ENCODE assay signal across 14 cellular contexts in genomic region chr3:60192297-60193114, GRCh38.
DNase-seq lines count a peak whose midpoint lies in the region; ATAC-seq, FAIRE-seq and TF ChIP-seq lines count a peak whose summit lies in the region.
"Had no signal": no experiment of that assay in that cellular context is flagged by ENCODE, and none has a peak within 500 bp of the region (broad histone marks: within the 10 kb centered on the region; RNA-seq: fewer than 3 reads in every experiment).

No MANE protein-coding gene starts in this region.

- FAIRE-seq in K562 (lab: Jason Lieb, UNC): no peak

- in situ Hi-C loops in K562 (cut with MboI): no loop called here

- H3K9me3 Mint-ChIP-seq in CD4-positive, CD25-positive, alpha-beta regulatory T cell: peaks cover 0 to 10% (median 0%) of the 10 kb centered on the region in 7 donors
- no peaks in the 10 kb centered on the region for H3K9me3 Mint-ChIP-seq in CD8-positive, alpha-beta memory T cell
- H3K9me3 Mint-ChIP-seq in naive thymus-derived CD8-positive, alpha-beta T cell: peaks cover 0 to 12% (median 0%) of the 10 kb centered on the region in 9 donors

- H3K9me3 ChIP-seq in CD4-positive, CD25-positive, alpha-beta regulatory T cell (ENCODE audit: control insufficient read depth in 2 of 2, low read length in 2 of 2): no peaks in the 10 kb centered on the region
- H3K9me3 ChIP-seq in OCI-LY3 (ENCODE audit: insufficient read depth, low read length) (no peaks in the 10 kb centered on the region), K562 (replicated peaks; ENCODE audit: control insufficient read depth, insufficient read depth, low read depth, low read length) (no peaks in the 10 kb centered on the region)
- no peaks in the 10 kb centered on the region for H3K9me3 ChIP-seq in CD8-positive, alpha-beta memory T cell (ENCODE audit: low read length)
- H3K9me3 ChIP-seq: body of pancreas had no signal

- TF ChIP-seq POLR2A in K562 (conservative IDR thresholded peaks at IDR 0.05): no peak

- no TSS peak for BruUV-seq in K562 (replicated peaks; lab: Mats Ljungman, UMichigan)

- no peaks in the 10 kb centered on the region for H3K27me3 Mint-ChIP-seq in CD4-positive, CD25-positive, alpha-beta regulatory T cell
- peaks cover 7 to 26% of the 10 kb centered on the region in 2 donors for H3K27me3 Mint-ChIP-seq in CD8-positive, alpha-beta memory T cell
- no peaks in the 10 kb centered on the region for H3K27me3 Mint-ChIP-seq in naive thymus-derived CD8-positive, alpha-beta T cell
- H3K27me3 Mint-ChIP-seq: B cell had no signal

- H3K27ac ChIP-seq in CD4-positive, CD25-positive, alpha-beta regulatory T cell (ENCODE audit: insufficient read depth, low read length, poor library complexity, severe bottlenecking): no peak overlapping the region
- H3K27ac ChIP-seq in OCI-LY3 (ENCODE audit: low read length): no peak overlapping the region
- H3K27ac ChIP-seq in K562 (ENCODE audit: extremely low read depth, low read depth, low read length): no peak overlapping the region
- no peak overlapping the region for H3K27ac ChIP-seq in CD8-positive, alpha-beta memory T cell (ENCODE audit: low read depth, low read length)
- H3K27ac ChIP-seq: body of pancreas had no signal

- ATAC-seq in CD4-positive, CD25-positive, alpha-beta regulatory T cell (ENCODE audit: low read depth in 2 of 2): peak; percentile 65 to 68
- peak; percentile 53 for ATAC-seq in GM19351 (IDR thresholded peaks at IDR 0.05; ENCODE audit: unreplicated experiment)
- no peak for ATAC-seq in K562
- ATAC-seq in HG02798 (IDR thresholded peaks at IDR 0.05; ENCODE audit: poor library complexity, unreplicated experiment): no peak
- no peak for ATAC-seq in naive thymus-derived CD8-positive, alpha-beta T cell
- ATAC-seq: body of pancreas had no signal

- H3K36me3 ChIP-seq in CD4-positive, CD25-positive, alpha-beta regulatory T cell (ENCODE audit: control insufficient read depth, insufficient read depth, low read length): no peaks in the 10 kb centered on the region
- H3K36me3 ChIP-seq in OCI-LY3 (replicated peaks; ENCODE audit: low read depth, low read length) (no peaks in the 10 kb centered on the region), K562 (ENCODE audit: control insufficient read depth, insufficient read depth, low read length) (no peaks in the 10 kb centered on the region)
- no peaks in the 10 kb centered on the region for H3K36me3 ChIP-seq in CD8-positive, alpha-beta memory T cell (ENCODE audit: insufficient read depth, low read length)

- H3K4me2 ChIP-seq in OCI-LY3 (ENCODE audit: low read length) (peak overlapping the region; percentile 59), K562 (ENCODE audit: insufficient read depth, low read length) (no peak overlapping the region)

- H4K20me1 ChIP-seq in OCI-LY3 (ENCODE audit: insufficient read depth, low read length) (no peaks in the 10 kb centered on the region), K562 (replicated peaks; ENCODE audit: control insufficient read depth, insufficient read depth, low read length) (no peaks in the 10 kb centered on the region)

- TF ChIP-seq CTCF in OCI-LY3 (IDR thresholded peaks at IDR 0.05; ENCODE audit: low read depth, low read length) (no peak), K562 (IDR thresholded peaks at IDR 0.05 in 2 of 3, conservative IDR thresholded peaks at IDR 0.05 in 1 of 3; ENCODE audit: insufficient read depth in 2 of 3, low read depth in 1 of 3, low read length in 3 of 3) (no peak)

- no peaks in the 10 kb centered on the region for H3K9me1 ChIP-seq in K562 (ENCODE audit: control insufficient read depth, insufficient read depth, low read length)

- no peak for TF ChIP-seq RAD21 in K562 (CRISPR knock-in tag; conservative IDR thresholded peaks at IDR 0.05 in 1 of 2, IDR thresholded peaks at IDR 0.05 in 1 of 2)

- H3K4me1 Mint-ChIP-seq in CD4-positive, CD25-positive, alpha-beta regulatory T cell: peaks cover 12 to 26% (median 15%) of the 10 kb centered on the region in 4 donors
- peaks cover 0 to 1% (median 0%) of the 10 kb centered on the region in 3 donors for H3K4me1 Mint-ChIP-seq in CD8-positive, alpha-beta memory T cell
- H3K4me1 Mint-ChIP-seq in naive thymus-derived CD8-positive, alpha-beta T cell: peaks cover 0 to 16% (median 6%) of the 10 kb centered on the region in 4 donors

- 48% methylated on average over 7 of the region's 7 CpGs for WGBS in K562 (ENCODE audit: insufficient coverage, low coverage, missing lambda C conversion rate)

- H3K79me2 ChIP-seq in OCI-LY3 (ENCODE audit: low read length): no peaks in the 10 kb centered on the region
- peaks cover 3% of the 10 kb centered on the region; the same call in 2 of the 3 replicates for H3K79me2 ChIP-seq in K562 (ENCODE audit: control insufficient read depth, insufficient read depth, low read length)

- no peaks in the 10 kb centered on the region for H3K27me3 ChIP-seq in CD4-positive, CD25-positive, alpha-beta regulatory T cell (ENCODE audit: control insufficient read depth, insufficient read depth, low read length)
- H3K27me3 ChIP-seq in OCI-LY3 (ENCODE audit: low read depth, low read length) (peaks cover 24% of the 10 kb centered on the region), K562 (ENCODE audit: control insufficient read depth in 2 of 2, insufficient read depth in 2 of 2, low read length in 2 of 2) (no peaks in the 10 kb centered on the region)
- H3K27me3 ChIP-seq in CD8-positive, alpha-beta memory T cell (ENCODE audit: insufficient read depth, low read length, poor library complexity, severe bottlenecking): no peaks in the 10 kb centered on the region
- H3K27me3 ChIP-seq: body of pancreas had no signal

- H3K9ac ChIP-seq in OCI-LY3 (ENCODE audit: low read length) (no peak overlapping the region), K562 (ENCODE audit: insufficient read depth in 1 of 2, low read depth in 2 of 2, low read length in 2 of 2) (no peak overlapping the region)

- H2AFZ ChIP-seq in OCI-LY3 (ENCODE audit: low read depth, low read length) (no peak overlapping the region), K562 (ENCODE audit: low read depth, low read length) (no peak overlapping the region)

- CTCF ChIA-PET in K562 (lab: Yijun Ruan, JAX; ENCODE audit: low intra/inter-chr PET ratio): no interaction called here
- CTCF ChIA-PET in CD8-positive, alpha-beta memory T cell (lab: Charles Lee): no interaction called here

- intact Hi-C loops in K562 (cut with micrococcal nuclease): loop anchor here (5.0 kb wide), 1 partner anchor 240 kb away; no protein-coding TSS in a partner anchor

- POLR2A ChIA-PET in K562 (lab: Yijun Ruan, JAX): no interaction called here
- POLR2A ChIA-PET in CD8-positive, alpha-beta memory T cell (lab: Charles Lee): no interaction called here
- POLR2A ChIA-PET in naive thymus-derived CD8-positive, alpha-beta T cell (lab: Charles Lee): no interaction called here

- peak overlapping the region in 1 of 3 donors; percentile 27 for H3K27ac Mint-ChIP-seq in CD4-positive, CD25-positive, alpha-beta regulatory T cell
- H3K27ac Mint-ChIP-seq in CD8-positive, alpha-beta memory T cell: no peak overlapping the region
- H3K27ac Mint-ChIP-seq in naive thymus-derived CD8-positive, alpha-beta T cell: peak overlapping the region in 1 of 10 donors; percentile 74
- H3K27ac Mint-ChIP-seq: B cell had no signal

- peak in 1 of 3 donors; percentile 74 for DNase-seq in CD4-positive, CD25-positive, alpha-beta regulatory T cell
- peak in 1 of 4 experiments; percentile 4 for DNase-seq in K562 (ENCODE audit: extremely low read depth in 1 of 4, low spot score in 3 of 4)
- DNase-seq in CD8-positive, alpha-beta memory T cell: no peak
- DNase-seq in naive thymus-derived CD8-positive, alpha-beta T cell: no peak
- DNase-seq: activated effector memory CD4-positive, alpha-beta T cell treated with Interleukin-2 at 50 U/mL for 16 hours; body of pancreas; cortex of kidney; NCI-H2029 treated with DMSO at 0.1 percent for 48 hours; NCI-H526; SW 1271 had no signal

- no peak overlapping the region for H3K4me3 ChIP-seq in CD4-positive, CD25-positive, alpha-beta regulatory T cell (ENCODE audit: low read depth, low read length)
- H3K4me3 ChIP-seq in OCI-LY3 (ENCODE audit: low read length): peak overlapping the region; percentile 20
- H3K4me3 ChIP-seq in K562: no peak overlapping the region
- no peak overlapping the region for H3K4me3 ChIP-seq in CD8-positive, alpha-beta memory T cell (ENCODE audit: low read length)
- H3K4me3 ChIP-seq: body of pancreas had no signal

- no peak for TF ChIP-seq EP300 in K562 (IDR thresholded peaks at IDR 0.05; ENCODE audit: low read length)

- H3K36me3 Mint-ChIP-seq in CD4-positive, CD25-positive, alpha-beta regulatory T cell: no peaks in the 10 kb centered on the region
- peaks cover 0 to 6% (median 0%) of the 10 kb centered on the region in 3 donors for H3K36me3 Mint-ChIP-seq in CD8-positive, alpha-beta memory T cell
- peaks cover 0 to 4% (median 0%) of the 10 kb centered on the region in 3 donors for H3K36me3 Mint-ChIP-seq in naive thymus-derived CD8-positive, alpha-beta T cell

- peaks cover 3% of the 10 kb centered on the region for H3K4me1 ChIP-seq in CD4-positive, CD25-positive, alpha-beta regulatory T cell (ENCODE audit: control insufficient read depth, insufficient read depth, low read length, poor library complexity, severe bottlenecking)
- H3K4me1 ChIP-seq in OCI-LY3 (ENCODE audit: low read length) (peaks cover 15% of the 10 kb centered on the region), K562 (replicated peaks in 1 of 2; ENCODE audit: control insufficient read depth in 2 of 2, insufficient read depth in 2 of 2, low read length in 2 of 2) (peaks cover 0 to 19% of the 10 kb centered on the region in 2 experiments; a peak in 3 of 5 replicates)
- no peaks in the 10 kb centered on the region for H3K4me1 ChIP-seq in CD8-positive, alpha-beta memory T cell (ENCODE audit: insufficient read depth, low read length)
- H3K4me1 ChIP-seq: body of pancreas had no signal

- peak overlapping the region in 1 of 4 donors; percentile 24 for H3K4me3 Mint-ChIP-seq in CD4-positive, CD25-positive, alpha-beta regulatory T cell
- H3K4me3 Mint-ChIP-seq in CD8-positive, alpha-beta memory T cell: no peak overlapping the region
- no peak overlapping the region for H3K4me3 Mint-ChIP-seq in naive thymus-derived CD8-positive, alpha-beta T cell
- H3K4me3 Mint-ChIP-seq: B cell had no signal

TF ChIP-seq in K562, 482 proteins besides CTCF, POLR2A, EP300 and RAD21 (continues in another document):
- TF ChIP-seq CBX8 (IDR thresholded peaks at IDR 0.05; ENCODE audit: borderline replicate concordance, extremely low read depth, low read depth, low read length, poor library complexity, severe bottlenecking): no peak
- TF ChIP-seq FOSL1 (tag; conservative IDR thresholded peaks at IDR 0.05): peak; percentile 15; the same call in 1 of the 2 replicates
- 0 out of 2 replicates have a peak, but pooled peaks have one; percentile 26 for TF ChIP-seq JUND (IDR thresholded peaks at IDR 0.05; ENCODE audit: borderline replicate concordance, low read depth, low read length)
- no peak for TF ChIP-seq JUND (tag; IDR thresholded peaks at IDR 0.05; ENCODE audit: borderline replicate concordance, low read depth, low read length)
- no peak for TF ChIP-seq CHD2 (IDR thresholded peaks at IDR 0.05; ENCODE audit: low read depth, low read length)

Comparison
In these comparisons a context has a peak if more than half of its experiments do, and no peak if none do; other contexts are left out.
1. ATAC-seq: peak in CD4-positive, CD25-positive, alpha-beta regulatory T cell (2 of 2) and GM19351 (single experiment); none in K562 (single experiment), HG02798 (single experiment) and naive thymus-derived CD8-positive, alpha-beta T cell (0 of 2).